In the genomic region with DNA sequence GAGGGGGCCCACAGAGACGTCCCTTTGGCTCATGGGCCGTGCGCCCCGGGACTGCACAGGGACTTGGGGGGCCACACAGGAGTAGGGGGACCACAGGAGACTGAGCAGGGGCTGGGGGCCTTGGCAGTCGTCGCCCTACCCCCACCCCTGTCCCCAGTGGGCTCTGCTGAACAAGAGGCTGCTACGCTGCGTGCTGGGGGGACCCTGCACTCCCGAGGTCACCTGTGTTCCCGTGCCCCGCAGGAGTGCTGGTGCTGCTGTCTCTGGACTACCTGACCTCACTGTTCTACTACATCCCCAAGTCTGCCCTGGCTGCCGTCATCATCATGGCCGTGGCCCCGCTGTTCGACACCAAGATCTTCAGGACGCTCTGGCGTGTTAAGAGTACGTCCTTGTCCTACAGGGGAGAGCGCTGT, we compare ENCODE assay signal across 2 cellular contexts.
TF ChIP-seq lines count a peak whose summit lies in the region.

No MANE protein-coding gene starts in this region.

TF ChIP-seq in SK-N-SH, 30 proteins besides CTCF, POLR2A, EP300 and RAD21 (continued from another document):
- TF ChIP-seq RCOR1 (IDR thresholded peaks at IDR 0.05; ENCODE audit: low read length) = no peak
- no peak for TF ChIP-seq SIN3A (IDR thresholded peaks at IDR 0.05; ENCODE audit: borderline replicate concordance, low read depth, low read length)
- TF ChIP-seq, protein P1, sequence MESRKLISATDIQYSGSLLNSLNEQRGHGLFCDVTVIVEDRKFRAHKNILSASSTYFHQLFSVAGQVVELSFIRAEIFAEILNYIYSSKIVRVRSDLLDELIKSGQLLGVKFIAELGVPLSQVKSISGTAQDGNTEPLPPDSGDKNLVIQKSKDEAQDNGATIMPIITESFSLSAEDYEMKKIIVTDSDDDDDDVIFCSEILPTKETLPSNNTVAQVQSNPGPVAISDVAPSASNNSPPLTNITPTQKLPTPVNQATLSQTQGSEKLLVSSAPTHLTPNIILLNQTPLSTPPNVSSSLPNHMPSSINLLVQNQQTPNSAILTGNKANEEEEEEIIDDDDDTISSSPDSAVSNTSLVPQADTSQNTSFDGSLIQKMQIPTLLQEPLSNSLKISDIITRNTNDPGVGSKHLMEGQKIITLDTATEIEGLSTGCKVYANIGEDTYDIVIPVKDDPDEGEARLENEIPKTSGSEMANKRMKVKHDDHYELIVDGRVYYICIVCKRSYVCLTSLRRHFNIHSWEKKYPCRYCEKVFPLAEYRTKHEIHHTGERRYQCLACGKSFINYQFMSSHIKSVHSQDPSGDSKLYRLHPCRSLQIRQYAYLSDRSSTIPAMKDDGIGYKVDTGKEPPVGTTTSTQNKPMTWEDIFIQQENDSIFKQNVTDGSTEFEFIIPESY (IDR thresholded peaks at IDR 0.05; ENCODE audit: borderline replicate concordance, low read depth) = no peak
- TF ChIP-seq YY1 (IDR thresholded peaks at IDR 0.05; ENCODE audit: low read depth) = no peak
- TF ChIP-seq, protein P2, sequence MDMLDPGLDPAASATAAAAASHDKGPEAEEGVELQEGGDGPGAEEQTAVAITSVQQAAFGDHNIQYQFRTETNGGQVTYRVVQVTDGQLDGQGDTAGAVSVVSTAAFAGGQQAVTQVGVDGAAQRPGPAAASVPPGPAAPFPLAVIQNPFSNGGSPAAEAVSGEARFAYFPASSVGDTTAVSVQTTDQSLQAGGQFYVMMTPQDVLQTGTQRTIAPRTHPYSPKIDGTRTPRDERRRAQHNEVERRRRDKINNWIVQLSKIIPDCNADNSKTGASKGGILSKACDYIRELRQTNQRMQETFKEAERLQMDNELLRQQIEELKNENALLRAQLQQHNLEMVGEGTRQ (IDR thresholded peaks at IDR 0.05; ENCODE audit: borderline replicate concordance, low read depth, low read length) = no peak
- no peak for TF ChIP-seq MEF2A (IDR thresholded peaks at IDR 0.05; ENCODE audit: borderline replicate concordance, low read depth)
- no peak for TF ChIP-seq FOSL2 (IDR thresholded peaks at IDR 0.05; ENCODE audit: borderline replicate concordance, low read depth)
- no peak for TF ChIP-seq FOXM1 (IDR thresholded peaks at IDR 0.05; ENCODE audit: low read depth)
- no peak for TF ChIP-seq RXRA (IDR thresholded peaks at IDR 0.05; ENCODE audit: borderline replicate concordance, low read depth)
- TF ChIP-seq EZH2phosphoT487 (IDR thresholded peaks at IDR 0.05; ENCODE audit: borderline replicate concordance, low read depth) = no peak
- TF ChIP-seq CHD2 (IDR thresholded peaks at IDR 0.05; ENCODE audit: low read length, partially characterized antibody) = no peak
- TF ChIP-seq POLR2AphosphoS5 (IDR thresholded peaks at IDR 0.05; ENCODE audit: low read depth, low read length) = no peak
- TF ChIP-seq, protein P3, sequence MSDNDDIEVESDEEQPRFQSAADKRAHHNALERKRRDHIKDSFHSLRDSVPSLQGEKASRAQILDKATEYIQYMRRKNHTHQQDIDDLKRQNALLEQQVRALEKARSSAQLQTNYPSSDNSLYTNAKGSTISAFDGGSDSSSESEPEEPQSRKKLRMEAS (IDR thresholded peaks at IDR 0.05; ENCODE audit: low read depth) = no peak
- TF ChIP-seq TEAD4 (IDR thresholded peaks at IDR 0.05; ENCODE audit: borderline replicate concordance, insufficient read depth) = no peak

TF ChIP-seq in SK-N-SH treated with all-trans-retinoic acid at 6 μM for 48 hours, 23 proteins besides CTCF, POLR2A, EP300 and RAD21 (continued from another document):
- TF ChIP-seq, protein P4, sequence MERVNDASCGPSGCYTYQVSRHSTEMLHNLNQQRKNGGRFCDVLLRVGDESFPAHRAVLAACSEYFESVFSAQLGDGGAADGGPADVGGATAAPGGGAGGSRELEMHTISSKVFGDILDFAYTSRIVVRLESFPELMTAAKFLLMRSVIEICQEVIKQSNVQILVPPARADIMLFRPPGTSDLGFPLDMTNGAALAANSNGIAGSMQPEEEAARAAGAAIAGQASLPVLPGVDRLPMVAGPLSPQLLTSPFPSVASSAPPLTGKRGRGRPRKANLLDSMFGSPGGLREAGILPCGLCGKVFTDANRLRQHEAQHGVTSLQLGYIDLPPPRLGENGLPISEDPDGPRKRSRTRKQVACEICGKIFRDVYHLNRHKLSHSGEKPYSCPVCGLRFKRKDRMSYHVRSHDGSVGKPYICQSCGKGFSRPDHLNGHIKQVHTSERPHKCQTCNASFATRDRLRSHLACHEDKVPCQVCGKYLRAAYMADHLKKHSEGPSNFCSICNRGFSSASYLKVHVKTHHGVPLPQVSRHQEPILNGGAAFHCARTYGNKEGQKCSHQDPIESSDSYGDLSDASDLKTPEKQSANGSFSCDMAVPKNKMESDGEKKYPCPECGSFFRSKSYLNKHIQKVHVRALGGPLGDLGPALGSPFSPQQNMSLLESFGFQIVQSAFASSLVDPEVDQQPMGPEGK (CRISPR knock-in tag; IDR thresholded peaks at IDR 0.05; ENCODE audit: borderline replicate concordance) = no peak
- TF ChIP-seq ZNF565 (CRISPR knock-in tag; conservative IDR thresholded peaks at IDR 0.05; ENCODE audit: low read depth) = no peak
- TF ChIP-seq TCF4 (CRISPR knock-in tag; IDR thresholded peaks at IDR 0.05; ENCODE audit: borderline replicate concordance) = no peak
- no peak for TF ChIP-seq ZNF70 (CRISPR knock-in tag; IDR thresholded peaks at IDR 0.05)
- no peak for TF ChIP-seq ISL1 (CRISPR knock-in tag; IDR thresholded peaks at IDR 0.05)
